Comparison of ENCODE assay signal across 33 cellular contexts in genomic region chr7:115441033-115441432, GRCh38.
"Had no signal": no experiment of that assay in that cellular context is flagged by ENCODE, and none has a peak within 500 bp of the region (broad histone marks: within the 10 kb centered on the region; RNA-seq: fewer than 3 reads in every experiment).

No MANE protein-coding gene starts in this region.

- H3K27ac ChIP-seq: adrenal gland, ascending aorta, body of pancreas, brain microvascular endothelial cell, breast epithelium, cardiac muscle cell had no signal

- H3K9me3 ChIP-seq: adrenal gland, ascending aorta, body of pancreas, breast epithelium had no signal

- H3K4me3 ChIP-seq: adrenal gland, ascending aorta, body of pancreas, breast epithelium, cardiac muscle cell had no signal

- FAIRE-seq: astrocyte, bronchial epithelial cell had no signal

- H3K36me3 ChIP-seq: adrenal gland, ascending aorta, brain microvascular endothelial cell, breast epithelium, cardiac muscle cell had no signal

- ATAC-seq: activated naive CD4-positive, alpha-beta T cell treated with anti-CD3 and anti-CD28 coated beads, Interleukin-2, amount 50 U/mL, for 72 hours; activated naive CD8-positive, alpha-beta T cell treated with anti-CD3 and anti-CD28 coated beads, Interleukin-2, amount 50 U/mL, for 24 hours; activated T-cell treated with anti-CD3 and anti-CD28 coated beads, Interleukin-2, amount 50 U/mL, for 4 hours; activated T-cell treated with anti-CD3 and anti-CD28 coated beads, Interleukin-2, amount 50 U/mL, for 72 hours; activated T-helper 17 cell treated with anti-CD3 and anti-CD28 coated beads, Interleukin-2, amount 50 U/mL, for 72 hours; body of pancreas had no signal

- H3K27me3 ChIP-seq: adrenal gland, ascending aorta, body of pancreas, brain microvascular endothelial cell, breast epithelium, cardiac muscle cell had no signal

- H3K4me1 ChIP-seq: adrenal gland, ascending aorta, breast epithelium had no signal

- DNase-seq: activated effector memory CD4-positive, alpha-beta T cell treated with anti-CD3 and anti-CD28 coated beads, Interleukin-2, amount 50 U/mL, for 16 hours; activated effector memory CD4-positive, alpha-beta T cell treated with Interleukin-2 at 50 U/mL for 16 hours; activated gamma-delta T cell; activated gamma-delta T cell treated with Interleukin-2 at 50 U/mL for 16 hours; activated naive CD4-positive, alpha-beta T cell; activated naive CD4-positive, alpha-beta T cell treated with anti-CD3 and anti-CD28 coated beads for 36 hours; activated naive CD4-positive, alpha-beta T cell treated with anti-CD3 and anti-CD28 coated beads, Interleukin-2, amount 10 ng/mL, durations not matched to agents 7 days and 5 days; activated naive CD4-positive, alpha-beta T cell treated with anti-CD3 and anti-CD28 coated beads, Interleukin-2, amount 50 U/mL, for 16 hours; activated naive CD4-positive, alpha-beta T cell treated with Interleukin-2 at 50 U/mL for 16 hours; activated naive CD8-positive, alpha-beta T cell treated with anti-CD3 and anti-CD28 coated beads for 36 hours; activated naive CD8-positive, alpha-beta T cell treated with anti-CD3 and anti-CD28 coated beads, Interleukin-2, amount 10 ng/mL, durations not matched to agents 7 days and 5 days; activated naive CD8-positive, alpha-beta T cell treated with anti-CD3 and anti-CD28 coated beads, Interleukin-2, amount 50 U/mL, for 24 hours; activated T-cell treated with anti-CD3 and anti-CD28 coated beads, Interleukin-2, amount 50 U/mL, for 24 hours; activated T-cell treated with anti-CD3 and anti-CD28 coated beads, Interleukin-2, amount 50 U/mL, for 4 hours; activated T-cell treated with anti-CD3 and anti-CD28 coated beads, Interleukin-2, amount 50 U/mL, for 48 hours; activated T-cell treated with anti-CD3 and anti-CD28 coated beads, Interleukin-2, amount 50 U/mL, for 72 hours; adrenal gland; amniotic stem cell; amygdala; anterior cingulate cortex; aorta; body of pancreas; brain microvascular endothelial cell; caudate nucleus; central memory CD4-positive, alpha-beta T cell; cerebellar nuclear complex had no signal
